26 cellular contexts compared by ENCODE assay signal in the genomic region with DNA sequence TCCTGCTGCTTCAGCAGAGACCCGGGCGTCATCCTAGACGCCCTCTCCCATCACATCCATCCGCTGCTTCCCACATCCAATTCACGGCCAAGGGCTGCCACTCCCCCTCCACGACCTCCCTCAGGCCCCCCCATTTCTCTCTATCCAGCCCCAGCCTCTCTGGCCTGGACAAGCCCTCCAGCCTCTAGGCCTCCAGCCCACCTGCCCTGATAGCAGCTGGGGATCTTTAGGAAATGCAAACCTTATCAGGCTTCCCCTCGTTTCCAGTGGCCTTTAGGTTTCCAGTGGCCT.
"Had no signal": no experiment of that assay in that cellular context is flagged by ENCODE, and none has a peak within 500 bp of the region (broad histone marks: within the 10 kb centered on the region; RNA-seq: fewer than 3 reads in every experiment).

No MANE protein-coding gene starts in this region.

- H3K27me3 Mint-ChIP-seq: dendritic cell treated with granulocyte-macrophage colony-stimulating factor and Interleukin-4, amounts not matched to agents 40 ng/mL and 50 ng/mL, for 4 days; memory B cell; naive B cell; natural killer cell treated with Interleukin-12 subunit alpha and Interleukin-12 subunit beta and Interleukin-15 and Interleukin-18, amount 100 ng/mL, for 72 hours; stimulated activated naive CD8-positive, alpha-beta T cell treated with anti-CD3 and anti-CD28 coated beads, Interleukin-15, amount 100 ng/mL, for 72 hours had no signal

- H3K4me1 ChIP-seq: colonic mucosa, suprapubic skin had no signal

- DNase-seq: colonic mucosa; effector CD8-positive, alpha-beta T cell; immature natural killer cell; kidney glomerular epithelial cell; left colon; left ventricle myocardium superior; naive B cell; psoas muscle; right cardiac atrium; stimulated activated CD4-positive, alpha-beta T cell treated with anti-CD3 and anti-CD28 coated beads, Interleukin-12 subunit alpha, Interleukin-12 subunit beta, amount 100 ng/mL, for 4 hours; stimulated activated CD4-positive, alpha-beta T cell treated with anti-CD3 and anti-CD28 coated beads, Interleukin-1b, Interleukin-23, amount 100 ng/mL, for 48 hours; stimulated activated CD4-positive, alpha-beta T cell treated with anti-CD3 and anti-CD28 coated beads, Interleukin-4, amount 100 ng/mL, for 1 hour; stimulated activated CD8-positive, alpha-beta memory T cell treated with anti-CD3 and anti-CD28 coated beads, Interleukin-4, amount 100 ng/mL, for 48 hours; stimulated activated naive CD4-positive, alpha-beta T cell; stimulated activated naive CD8-positive, alpha-beta T cell treated with anti-CD3 and anti-CD28 coated beads, Interleukin-15, amount 100 ng/mL, for 72 hours; transverse colon had no signal

- H3K27ac Mint-ChIP-seq: dendritic cell treated with granulocyte-macrophage colony-stimulating factor and Interleukin-4, amounts not matched to agents 40 ng/mL and 50 ng/mL, for 4 days; memory B cell; mesothelial cell of epicardium had no signal

- H3K4me2 ChIP-seq: smooth muscle cell had no signal

- H3K36me3 Mint-ChIP-seq: natural killer cell treated with Interleukin-12 subunit alpha and Interleukin-12 subunit beta and Interleukin-15 and Interleukin-18, amount 100 ng/mL, for 72 hours had no signal

- H3K27me3 ChIP-seq: colonic mucosa, suprapubic skin, transverse colon, vagina had no signal

- H3K4me1 Mint-ChIP-seq: immature natural killer cell, memory B cell had no signal

- H3K9me3 Mint-ChIP-seq: dendritic cell treated with granulocyte-macrophage colony-stimulating factor and Interleukin-4, amounts not matched to agents 40 ng/mL and 50 ng/mL, for 4 days; immature natural killer cell; memory B cell; naive B cell; natural killer cell treated with Interleukin-12 subunit alpha and Interleukin-12 subunit beta and Interleukin-15 and Interleukin-18, amount 100 ng/mL, for 72 hours; neural crest cell; stimulated activated naive CD8-positive, alpha-beta T cell treated with anti-CD3 and anti-CD28 coated beads, Interleukin-15, amount 100 ng/mL, for 72 hours had no signal

- ATAC-seq: left colon; left ventricle myocardium superior; mucosa of descending colon; natural killer cell treated with Interleukin-12 subunit alpha and Interleukin-12 subunit beta and Interleukin-15 and Interleukin-18, amount 100 ng/mL, for 72 hours; psoas muscle; right cardiac atrium; stimulated activated naive CD8-positive, alpha-beta T cell treated with anti-CD3 and anti-CD28 coated beads, Interleukin-15, amount 100 ng/mL, for 72 hours had no signal

- H3K27ac ChIP-seq: colonic mucosa, psoas muscle, suprapubic skin, transverse colon, vagina had no signal

- H3K4me3 Mint-ChIP-seq: dendritic cell treated with granulocyte-macrophage colony-stimulating factor and Interleukin-4, amounts not matched to agents 40 ng/mL and 50 ng/mL, for 4 days; immature natural killer cell; memory B cell; mesothelial cell of epicardium; naive B cell; natural killer cell treated with Interleukin-12 subunit alpha and Interleukin-12 subunit beta and Interleukin-15 and Interleukin-18, amount 100 ng/mL, for 72 hours; neural crest cell; stimulated activated naive CD8-positive, alpha-beta T cell treated with anti-CD3 and anti-CD28 coated beads, Interleukin-15, amount 100 ng/mL, for 72 hours had no signal

- H3K4me3 ChIP-seq: colonic mucosa, lung, mucosa of descending colon, psoas muscle, smooth muscle cell, suprapubic skin, transverse colon, vagina had no signal

- H3K9me3 ChIP-seq: colonic mucosa, mucosa of descending colon, psoas muscle, suprapubic skin, transverse colon, vagina had no signal

- H3K36me3 ChIP-seq: colonic mucosa, suprapubic skin, transverse colon, vagina had no signal
